9 cellular contexts compared by ENCODE assay signal in genomic region chr7:106598663-106599342, GRCh38.
DNase-seq lines count a peak whose midpoint lies in the region; ATAC-seq, FAIRE-seq and TF ChIP-seq lines count a peak whose summit lies in the region.
"Had no signal": no experiment of that assay in that cellular context is flagged by ENCODE, and none has a peak within 500 bp of the region (broad histone marks: within the 10 kb centered on the region; RNA-seq: fewer than 3 reads in every experiment).

No MANE protein-coding gene starts in this region.

- H3K27me3 Mint-ChIP-seq in T-helper 17 cell, result peaks cover 5% of the 10 kb centered on the region
- no peaks in the 10 kb centered on the region for H3K27me3 Mint-ChIP-seq in astrocyte (ENCODE audit: low read depth, unreplicated experiment)

- peak overlapping the region; percentile 70 for H3K9ac ChIP-seq in astrocyte (ENCODE audit: low read length)

- no peaks in the 10 kb centered on the region for H3K4me1 ChIP-seq in astrocyte (ENCODE audit: insufficient read depth, low read length)
- H3K4me1 ChIP-seq in spleen, result peaks cover 0 to 12% (median 8%) of the 10 kb centered on the region in 6 donors

- WGBS in spleen, 5 donors, result 2 to 8% (median 3%) methylated on average over 6 of the region's 6 CpGs

- H3K27ac ChIP-seq in astrocyte (ENCODE audit: low read depth, low read length) (no peak overlapping the region), spleen (peak overlapping the region in 5 of 8 donors; percentile 20 to 64 (median 42))
- H3K27ac ChIP-seq: skin epidermis had no signal

- peak overlapping the region; percentile 81 for H3K4me2 ChIP-seq in astrocyte (ENCODE audit: low read length)

- ATAC-seq in HG02678 (IDR thresholded peaks at IDR 0.05; ENCODE audit: unreplicated experiment) (peak; percentile 99), T-helper 17 cell (peak; percentile 100)

- TF ChIP-seq CTCF in GM13976 (IDR thresholded peaks at IDR 0.05; ENCODE audit: borderline replicate concordance, control extremely low read depth, extremely low read depth, insufficient read depth, missing control alignments) (no peak), astrocyte (IDR thresholded peaks at IDR 0.05; ENCODE audit: insufficient read depth, low read depth, low read length) (no peak), spleen (IDR thresholded peaks at IDR 0.05 in 8 of 11, conservative IDR thresholded peaks at IDR 0.05 in 3 of 11) (no peak)

- H3K27ac Mint-ChIP-seq in T-helper 17 cell (peak overlapping the region; percentile 39), astrocyte (ENCODE audit: unreplicated experiment) (no peak overlapping the region)

- DNase-seq in GM13976 (ENCODE audit: low spot score) (peak; percentile 53), NCI-H1105 (lab: John Stamatoyannopoulos, UW) (peak; percentile 81), T-helper 17 cell (peak; percentile 22 to 49 (median 36)), astrocyte (ENCODE audit: low read depth) (peak; percentile 49), iPS DF 19.7 (ENCODE audit: low read depth, low spot score) (peak; percentile 23), spleen (peak; percentile 86), occipital lobe (lab: John Stamatoyannopoulos, UW) (no peak)

- H3K27me3 ChIP-seq in astrocyte (ENCODE audit: insufficient read depth, low read length), result no peaks in the 10 kb centered on the region
- H3K27me3 ChIP-seq in spleen (replicated peaks in 1 of 7), result no peaks in the 10 kb centered on the region

- H2AFZ ChIP-seq in astrocyte (ENCODE audit: low read depth, low read length), result peak overlapping the region; percentile 75

- H3K4me1 Mint-ChIP-seq in T-helper 17 cell (peaks cover 5% of the 10 kb centered on the region), astrocyte (ENCODE audit: low read depth, unreplicated experiment) (no peaks in the 10 kb centered on the region)

- peak; percentile 49 for FAIRE-seq in astrocyte (lab: Jason Lieb, UNC)

- H3K9me3 Mint-ChIP-seq in astrocyte (ENCODE audit: unreplicated experiment), result no peaks in the 10 kb centered on the region

- H4K20me1 ChIP-seq in astrocyte (ENCODE audit: insufficient read depth, low read length), result no peaks in the 10 kb centered on the region

- H3K36me3 ChIP-seq in astrocyte (ENCODE audit: insufficient read depth, low read length), result no peaks in the 10 kb centered on the region
- H3K36me3 ChIP-seq in spleen, result no peaks in the 10 kb centered on the region

- H3K9me3 ChIP-seq in T-helper 17 cell (ENCODE audit: control insufficient read depth, low read length, poor library complexity, severe bottlenecking) (no peaks in the 10 kb centered on the region), astrocyte (ENCODE audit: insufficient read depth, low read depth, low read length) (no peaks in the 10 kb centered on the region), spleen (no peaks in the 10 kb centered on the region)

- H3K4me3 Mint-ChIP-seq in T-helper 17 cell (no peak overlapping the region), astrocyte (ENCODE audit: unreplicated experiment) (peak overlapping the region; percentile 80)

- in situ Hi-C loops in GM13976 (cut with MboI; ENCODE audit: low sequenced_read_pairs, unreplicated experiment), result no loop called here

- H3K79me2 ChIP-seq in astrocyte (ENCODE audit: insufficient read depth, low read length), result no peaks in the 10 kb centered on the region

- H3K36me3 Mint-ChIP-seq in T-helper 17 cell (ENCODE audit: low read depth) (peaks cover 3% of the 10 kb centered on the region), astrocyte (ENCODE audit: low read depth, unreplicated experiment) (no peaks in the 10 kb centered on the region)

- TF ChIP-seq POLR2A in spleen (IDR thresholded peaks at IDR 0.05), result no peak

- intact Hi-C loops in spleen (cut with DNase I; ENCODE audit: low total_unique reads), result no loop called here

- H3K4me3 ChIP-seq in astrocyte (ENCODE audit: insufficient read depth, low read depth, low read length) (peak overlapping the region; percentile 55), spleen (peak overlapping the region in 6 of 8 donors; percentile 3 to 60 (median 22))
